In genomic region chr3:185936814-185937688, GRCh38 we compare ENCODE assay signal across 8 cellular contexts. TPM values are rescaled to one million over a fixed set of nuclear protein-coding genes. Genes with fewer than 3 reads are reported as not detected.
A peak's percentile ranks its signal among the peaks of the same experiment; 100 is the strongest.
DNase-seq lines count a peak whose midpoint lies in the region; ATAC-seq and TF ChIP-seq lines count a peak whose summit lies in the region.

No MANE protein-coding gene starts in this region.

- H3K4me1 ChIP-seq in ovary (ENCODE audit: insufficient read depth), result peaks cover 5% of the 10 kb centered on the region
- peaks cover 7% of the 10 kb centered on the region for H3K4me1 ChIP-seq in thymus (ENCODE audit: control insufficient read depth, insufficient read depth, low read length)

- H3K4me3 Mint-ChIP-seq in activated naive CD8-positive, alpha-beta T cell, result peak overlapping the region; percentile 99

- H3K36me3 ChIP-seq in ovary (no peaks in the 10 kb centered on the region), thymus (ENCODE audit: control insufficient read depth, insufficient read depth) (no peaks in the 10 kb centered on the region)

- H3K27ac Mint-ChIP-seq in activated naive CD8-positive, alpha-beta T cell, result peak overlapping the region; percentile 100

- TF ChIP-seq CTCF in ovary (IDR thresholded peaks at IDR 0.05), result peak in 1 of 3 donors; percentile 1

- TF ChIP-seq POLR2A in ovary (IDR thresholded peaks at IDR 0.05), result peak; percentile 44

- H3K4me1 Mint-ChIP-seq in activated naive CD8-positive, alpha-beta T cell (ENCODE audit: low read depth), result peaks cover 31% of the 10 kb centered on the region

- intact Hi-C loops in Right ventricle myocardium inferior (cut with DNase I), result loop anchor here (5.0 to 10.0 kb wide), 4 partner anchors 115 to 845 kb away; partner anchors contain the start of genes EIF4A2 and ETV5
- intact Hi-C loops in ovary (cut with DNase I), result loop anchor here in 3 of 4 donors (5.0 to 10.0 kb wide), 4 partner anchors 112 to 848 kb away; partner anchors contain the start of genes EIF4A2 (in 2 of the 3) and IGF2BP2 (in 1 of the 3)

- peak; percentile 38 for ATAC-seq in HG02623 (IDR thresholded peaks at IDR 0.05; ENCODE audit: unreplicated experiment)
- peak; percentile 85 for ATAC-seq in Right ventricle myocardium inferior

- 0 to 1% (median 0%) methylated on average over 53 to 56 of the region's 56 CpGs for WGBS in ovary, 3 donors
- under 1% methylated on average over 56 of the region's 56 CpGs for WGBS in thymus

- H3K27ac ChIP-seq in ovary, result peak overlapping the region; percentile 96
- H3K27ac ChIP-seq in thymus (ENCODE audit: low read depth), result peak overlapping the region; percentile 99

- H3K36me3 Mint-ChIP-seq in activated naive CD8-positive, alpha-beta T cell, result peaks cover 30% of the 10 kb centered on the region

- H3K4me3 ChIP-seq in ovary (peak overlapping the region; percentile 95), thymus (ENCODE audit: low read length) (peak overlapping the region; percentile 60)

- H3K9me3 ChIP-seq in ovary (no peaks in the 10 kb centered on the region), thymus (ENCODE audit: control insufficient read depth) (no peaks in the 10 kb centered on the region)

- no peak for TF ChIP-seq EP300 in ovary (IDR thresholded peaks at IDR 0.05)

- peaks cover 4% of the 10 kb centered on the region for H3K9me3 Mint-ChIP-seq in activated naive CD8-positive, alpha-beta T cell (ENCODE audit: low read depth)

- no peaks in the 10 kb centered on the region for H3K27me3 Mint-ChIP-seq in activated naive CD8-positive, alpha-beta T cell

- peak; percentile 85 for DNase-seq in GDM1 (lab: John Stamatoyannopoulos, UW)
- DNase-seq in NCI-H1105 treated with DMSO at 0.1 percent for 48 hours (lab: John Stamatoyannopoulos, UW), result peak; percentile 93
- DNase-seq in SKM-1 (lab: John Stamatoyannopoulos, UW; ENCODE audit: unreplicated experiment), result peak; percentile 59
- peak; percentile 95 for DNase-seq in Right ventricle myocardium inferior (ENCODE audit: missing footprints)
- peak; percentile 87 to 95 (median 93) for DNase-seq in ovary

- H3K27me3 ChIP-seq in ovary (no peaks in the 10 kb centered on the region), thymus (ENCODE audit: control insufficient read depth, insufficient read depth) (no peaks in the 10 kb centered on the region)

RNA-seq across cellular contexts. Expression of gene TRA2B, which starts 0.8 kb away (rescaled TPM):
- 44.2 TPM for total RNA-seq in Right ventricle myocardium inferior
- 100 to 1,000 TPM; 108 to 158 (median 119) TPM for total RNA-seq in ovary
- polyA plus RNA-seq in ovary, result 100 to 1,000 TPM in 1 of 2 donors, 10 to 100 TPM in 1; 83.0 to 132 TPM
- 177 TPM for polyA plus RNA-seq in thymus

Comparison
In these comparisons a context has a peak if more than half of its experiments do, and no peak if none do; other contexts are left out.
1. Peak in every context shown above with its lines: DNase-seq, ATAC-seq, H3K4me3 ChIP-seq and H3K27ac ChIP-seq.